ENCODE assay signal across 8 cellular contexts in genomic region chr11:120337133-120337895, GRCh38. TPM values are rescaled to one million over a fixed set of nuclear protein-coding genes. Genes with fewer than 3 reads are reported as not detected.
DNase-seq lines count a peak whose midpoint lies in the region; ATAC-seq and TF ChIP-seq lines count a peak whose summit lies in the region.

No MANE protein-coding gene starts in this region.

- peak; percentile 40 for DNase-seq in Caki2 (ENCODE audit: low read depth)
- DNase-seq in HT1080 (ENCODE audit: low read depth): peak; percentile 46
- peak; percentile 21 for DNase-seq in activated CD8-positive, alpha-beta T cell treated with anti-CD3 and anti-CD28 coated beads for 36 hours
- DNase-seq in fibroblast of lung (ENCODE audit: low read depth in 2 of 2): peak; percentile 30 to 50
- DNase-seq in nephron progenitor cell: peak; percentile 40
- DNase-seq in GM19240 (ENCODE audit: insufficient read length, low spot score): no peak
- DNase-seq in middle frontal gyrus (ENCODE audit: extremely low spot score, low spot score): no peak

- in situ Hi-C loops in Caki2 (cut with HindIII; ENCODE audit: low pct_unique_long_range_greater_than_20kb, low sequenced_read_pairs): no loop called here

- peak overlapping the region; percentile 25 for H3K27ac Mint-ChIP-seq in activated CD8-positive, alpha-beta T cell treated with anti-CD3 and anti-CD28 coated beads for 36 hours
- H3K27ac Mint-ChIP-seq in nephron progenitor cell: peak overlapping the region; percentile 99

- H3K4me1 Mint-ChIP-seq in activated CD8-positive, alpha-beta T cell treated with anti-CD3 and anti-CD28 coated beads for 36 hours (ENCODE audit: low read depth): peaks cover 37% of the 10 kb centered on the region
- H3K4me1 Mint-ChIP-seq in nephron progenitor cell: peaks cover 52% of the 10 kb centered on the region

- POLR2A ChIA-PET in activated CD8-positive, alpha-beta T cell treated with anti-CD3 and anti-CD28 coated beads for 36 hours (lab: Charles Lee): interaction anchor here (0.8 kb wide), 1 partner anchor 89 kb away, joined by 3 read pairs; no protein-coding TSS in a partner anchor

- H3K4me3 ChIP-seq in fibroblast of lung (replicated peaks in 1 of 4; ENCODE audit: control extremely low read depth in 1 of 4, insufficient read depth in 1 of 4, low read depth in 3 of 4, low read length in 4 of 4): peak overlapping the region; percentile 79 to 99 (median 96)

- H3K9me3 ChIP-seq in fibroblast of lung (ENCODE audit: control insufficient read depth, insufficient read depth, low read depth, low read length): no peaks in the 10 kb centered on the region

- peak overlapping the region; percentile 96 for H3K9ac ChIP-seq in fibroblast of lung (ENCODE audit: insufficient read depth, low read length)

- peaks cover 10% of the 10 kb centered on the region for H3K4me1 ChIP-seq in fibroblast of lung (ENCODE audit: control insufficient read depth, extremely low read depth, insufficient read depth, low read length)

- no peak for TF ChIP-seq CTCF in activated CD8-positive, alpha-beta T cell treated with anti-CD3 and anti-CD28 coated beads for 36 hours (IDR thresholded peaks at IDR 0.05)
- no peak for TF ChIP-seq CTCF in fibroblast of lung (conservative IDR thresholded peaks at IDR 0.05 in 1 of 2, IDR thresholded peaks at IDR 0.05 in 1 of 2; ENCODE audit: low read depth in 1 of 2, low read length in 2 of 2)
- no peak for TF ChIP-seq CTCF in nephron progenitor cell (IDR thresholded peaks at IDR 0.05)

- peaks cover 3% of the 10 kb centered on the region for H3K9me3 Mint-ChIP-seq in activated CD8-positive, alpha-beta T cell treated with anti-CD3 and anti-CD28 coated beads for 36 hours
- no peaks in the 10 kb centered on the region for H3K9me3 Mint-ChIP-seq in nephron progenitor cell

- peak overlapping the region; percentile 86 for H3K4me3 Mint-ChIP-seq in activated CD8-positive, alpha-beta T cell treated with anti-CD3 and anti-CD28 coated beads for 36 hours
- peak overlapping the region; percentile 99 for H3K4me3 Mint-ChIP-seq in nephron progenitor cell

- H4K20me1 ChIP-seq in fibroblast of lung (ENCODE audit: control insufficient read depth, extremely low read depth, insufficient read depth, low read length): peaks cover 6% of the 10 kb centered on the region

- ATAC-seq in activated CD8-positive, alpha-beta T cell treated with anti-CD3 and anti-CD28 coated beads for 36 hours: no peak
- ATAC-seq in HG02798 (IDR thresholded peaks at IDR 0.05; ENCODE audit: poor library complexity, unreplicated experiment): no peak

- peaks cover 2% of the 10 kb centered on the region for H3K36me3 Mint-ChIP-seq in activated CD8-positive, alpha-beta T cell treated with anti-CD3 and anti-CD28 coated beads for 36 hours (ENCODE audit: low read depth)
- H3K36me3 Mint-ChIP-seq in nephron progenitor cell (ENCODE audit: low read depth): peaks cover 7% of the 10 kb centered on the region

- H3K27me3 Mint-ChIP-seq in activated CD8-positive, alpha-beta T cell treated with anti-CD3 and anti-CD28 coated beads for 36 hours: peaks cover 56% of the 10 kb centered on the region
- H3K27me3 Mint-ChIP-seq in nephron progenitor cell (ENCODE audit: low read depth, poor library complexity): no peaks in the 10 kb centered on the region

- H3K27ac ChIP-seq in fibroblast of lung (ENCODE audit: insufficient read depth, low read length): peak overlapping the region; percentile 95

- H3K36me3 ChIP-seq in fibroblast of lung (ENCODE audit: control insufficient read depth, insufficient read depth, low read length): no peaks in the 10 kb centered on the region

- peaks cover 58% of the 10 kb centered on the region for H3K79me2 ChIP-seq in fibroblast of lung (ENCODE audit: control insufficient read depth, insufficient read depth, low read length)

- no peak overlapping the region for H2AFZ ChIP-seq in fibroblast of lung (ENCODE audit: low read length)

- no peaks in the 10 kb centered on the region for H3K27me3 ChIP-seq in fibroblast of lung (ENCODE audit: control insufficient read depth, insufficient read depth, low read length)

- CTCF ChIA-PET in activated CD8-positive, alpha-beta T cell treated with anti-CD3 and anti-CD28 coated beads for 36 hours (lab: Charles Lee): interaction anchor here (0.7 to 2.0 kb wide), 4 partner anchors 11 to 348 kb away, joined by 3 to 4 read pairs (median 3); no protein-coding TSS in a partner anchor

- intact Hi-C loops in activated CD8-positive, alpha-beta T cell treated with anti-CD3 and anti-CD28 coated beads for 36 hours (cut with micrococcal nuclease): loop anchor here (10.0 kb wide), 2 partner anchors 97 to 147 kb away; no protein-coding TSS in a partner anchor

- peak overlapping the region; percentile 99 for H3K4me2 ChIP-seq in fibroblast of lung (ENCODE audit: extremely low read depth, insufficient read depth, low read length)

RNA-seq across cellular contexts. Expression of gene ARHGEF12, which starts 1.1 kb away (rescaled TPM):
- 15.1 and 19.9 TPM in 2 replicates for total RNA-seq in Caki2 (2014; rRNA removed; shearing (Covaris generic); ENCODE audit: low replicate concordance)
- 29.1 and 38.3 TPM in 2 replicates for total RNA-seq in HT1080 (2014; rRNA removed; shearing (Covaris generic))
- polyA plus RNA-seq in HT1080 (2015; cell fraction: cytosol; rRNA removed): 18.9 and 27.0 TPM in 2 replicates
- polyA plus RNA-seq in HT1080 (2015; cell fraction: nucleus; rRNA removed): 24.9 and 26.2 TPM in 2 replicates
- 10 to 100 TPM in 1 of 2 experiments, 1 to 10 TPM in 1; 9.6 to 10.2 TPM for total RNA-seq in activated CD8-positive, alpha-beta T cell treated with anti-CD3 and anti-CD28 coated beads for 36 hours
- 107 and 141 TPM in 2 replicates for total RNA-seq in fibroblast of lung
- polyA plus RNA-seq in fibroblast of lung: 52.7 and 63.1 TPM in 2 replicates
- polyA plus RNA-seq in fibroblast of lung (2012): 46.9 and 58.5 TPM in 2 replicates
- polyA minus RNA-seq in fibroblast of lung (ENCODE audit: low replicate concordance): 46.8 and 57.9 TPM in 2 replicates

RNA-seq across cellular contexts. Expression of gene TLCD5, which starts 12.2 kb away (rescaled TPM):
- total RNA-seq in Caki2 (2014; rRNA removed; shearing (Covaris generic); ENCODE audit: low replicate concordance): 6.9 and 10.3 TPM in 2 replicates
- total RNA-seq in HT1080 (2014; rRNA removed; shearing (Covaris generic)): 7.7 and 8.6 TPM in 2 replicates
- polyA plus RNA-seq in HT1080 (2015; cell fraction: cytosol; rRNA removed): 8.7 and 9.0 TPM in 2 replicates
- polyA plus RNA-seq in HT1080 (2015; cell fraction: nucleus; rRNA removed): 24.6 and 24.8 TPM in 2 replicates
- under 1 TPM; 0.36 to 0.83 TPM for total RNA-seq in activated CD8-positive, alpha-beta T cell treated with anti-CD3 and anti-CD28 coated beads for 36 hours
- 9.8 and 13.2 TPM in 2 replicates for total RNA-seq in fibroblast of lung
- 12.1 and 17.0 TPM in 2 replicates for polyA plus RNA-seq in fibroblast of lung
- 9.3 and 12.0 TPM in 2 replicates for polyA plus RNA-seq in fibroblast of lung (2012)
- polyA minus RNA-seq in fibroblast of lung (ENCODE audit: low replicate concordance): 5.3 and 8.6 TPM in 2 replicates

Comparison
In these comparisons a context has a peak if more than half of its experiments do, and no peak if none do; other contexts are left out.
1. DNase-seq: peak in Caki2 (single experiment), HT1080 (single experiment), activated CD8-positive, alpha-beta T cell treated with anti-CD3 and anti-CD28 coated beads for 36 hours (single experiment), fibroblast of lung (2 of 2) and nephron progenitor cell (single experiment); none in GM19240 (single experiment) and middle frontal gyrus (single experiment).